8 cellular contexts compared by ENCODE assay signal in genomic region chr17:28750178-28751047, GRCh38. TPM values are rescaled to one million over a fixed set of nuclear protein-coding genes. Genes with fewer than 3 reads are reported as not detected.
DNase-seq lines count a peak whose midpoint lies in the region; ATAC-seq and TF ChIP-seq lines count a peak whose summit lies in the region.

No MANE protein-coding gene starts in this region.

- H3K4me3 Mint-ChIP-seq in T-helper 17 cell = no peak overlapping the region

- H3K36me3 Mint-ChIP-seq in T-helper 17 cell (ENCODE audit: low read depth) = no peaks in the 10 kb centered on the region

- H3K4me3 ChIP-seq in adrenal gland (no peak overlapping the region), vagina (no peak overlapping the region)

- DNase-seq in GM10266 (ENCODE audit: extremely low spot score) (peak; percentile 81), NCI-H187 (lab: John Stamatoyannopoulos, UW) (peak; percentile 78 to 87), T-helper 17 cell (peak; percentile 79 to 85 (median 79)), adrenal gland (peak; percentile 91 to 98 (median 97)), left cardiac atrium (peak; percentile 94), pulmonary artery endothelial cell (ENCODE audit: low read depth, low spot score) (peak; percentile 80), vagina (ENCODE audit: extremely low spot score in 2 of 2) (no peak)

- peak; percentile 76 for ATAC-seq in HG02759 (IDR thresholded peaks at IDR 0.05; ENCODE audit: unreplicated experiment)
- peak; percentile 89 for ATAC-seq in T-helper 17 cell
- peak; percentile 69 to 80 for ATAC-seq in left cardiac atrium

- TF ChIP-seq CTCF in GM10266 (IDR thresholded peaks at IDR 0.05; ENCODE audit: control insufficient read depth, insufficient read depth, low read depth, missing control alignments) (peak; percentile 100), adrenal gland (IDR thresholded peaks at IDR 0.05) (peak; percentile 99 to 100 (median 100)), vagina (IDR thresholded peaks at IDR 0.05) (peak; percentile 96 to 99 (median 99))

- H3K27me3 Mint-ChIP-seq in T-helper 17 cell = no peaks in the 10 kb centered on the region

- peak overlapping the region; percentile 8 for H3K27ac Mint-ChIP-seq in T-helper 17 cell

- intact Hi-C loops in adrenal gland (cut with DNase I) = loop anchor here in 1 of 2 donors (10.0 kb wide), 2 partner anchors 94 to 164 kb away; partner anchors contain the start of gene FAM222B
- intact Hi-C loops in left cardiac atrium (cut with DNase I) = no loop called here
- intact Hi-C loops in vagina (cut with DNase I) = no loop called here

- TF ChIP-seq POLR2A in adrenal gland (IDR thresholded peaks at IDR 0.05) (peak in 1 of 2 donors; percentile 22), vagina (IDR thresholded peaks at IDR 0.05) (no peak)

- H3K9me3 ChIP-seq in T-helper 17 cell (ENCODE audit: control insufficient read depth, low read length, poor library complexity, severe bottlenecking) (no peaks in the 10 kb centered on the region), adrenal gland (replicated peaks in 1 of 3) (no peaks in the 10 kb centered on the region), vagina (no peaks in the 10 kb centered on the region)

- WGBS in adrenal gland, 4 donors = 28 to 56% (median 32%) methylated on average over 13 to 20 of the region's 20 CpGs

- H3K4me1 ChIP-seq in adrenal gland (replicated peaks in 1 of 2) (peaks cover 24 to 36% of the 10 kb centered on the region in 2 donors), vagina (peaks cover 35% of the 10 kb centered on the region)

- H3K36me3 ChIP-seq in adrenal gland (replicated peaks in 1 of 2) (peaks cover 0 to 25% of the 10 kb centered on the region in 2 donors), vagina (peaks cover 0 to 16% of the 10 kb centered on the region in 2 donors)

- peaks cover 4% of the 10 kb centered on the region for H3K4me1 Mint-ChIP-seq in T-helper 17 cell

- H3K27me3 ChIP-seq in adrenal gland (no peaks in the 10 kb centered on the region), vagina (no peaks in the 10 kb centered on the region)

- H3K27ac ChIP-seq in adrenal gland (peak overlapping the region in 3 of 5 donors; percentile 51 to 98 (median 58)), vagina (peak overlapping the region; percentile 47)

RNA-seq across cellular contexts. Expression of gene TRAF4, which starts 6.6 kb away (rescaled TPM):
- total RNA-seq in T-helper 17 cell (100 to 1,000 TPM; 326 to 362 TPM), adrenal gland (10 to 100 TPM in 7 of 8 donors, 1 to 10 TPM in 1; 8.2 to 50.5 (median 26.5) TPM), left cardiac atrium (1 to 10 TPM; 6.6 to 9.8 TPM), pulmonary artery endothelial cell (28.2 and 32.8 TPM in 2 replicates), vagina (26.5 TPM)
- 10 to 100 TPM; 13.0 to 22.7 (median 17.9) TPM for polyA plus RNA-seq in adrenal gland

RNA-seq across cellular contexts. Expression of gene NEK8, which starts 21.8 kb away (rescaled TPM):
- 1 to 10 TPM; 5.8 to 8.8 TPM for total RNA-seq in T-helper 17 cell
- total RNA-seq in adrenal gland = 10 to 100 TPM in 1 of 8 donors, 1 to 10 TPM in 6, under 1 TPM in 1; 0.54 to 11.9 (median 5.4) TPM
- polyA plus RNA-seq in adrenal gland = 10 to 100 TPM in 1 of 3 donors, 1 to 10 TPM in 2; 6.0 to 10.8 (median 6.6) TPM
- 1 to 10 TPM in 1 of 2 donors, under 1 TPM in 1; 0.85 to 1.3 TPM for total RNA-seq in left cardiac atrium
- total RNA-seq in pulmonary artery endothelial cell = 2.0 and 2.1 TPM in 2 replicates
- total RNA-seq in vagina = 0.98 TPM

RNA-seq across cellular contexts. Expression of gene TLCD1, which starts 24.4 kb away (rescaled TPM):
- 1 to 10 TPM; 1.1 to 1.4 TPM for total RNA-seq in T-helper 17 cell
- 10 to 100 TPM in 1 of 8 donors, 1 to 10 TPM in 6, under 1 TPM in 1; 0.52 to 12.6 (median 5.2) TPM for total RNA-seq in adrenal gland
- 10 to 100 TPM in 1 of 3 donors, 1 to 10 TPM in 2; 3.9 to 18.8 (median 6.8) TPM for polyA plus RNA-seq in adrenal gland
- 1 to 10 TPM; 3.5 to 3.7 TPM for total RNA-seq in left cardiac atrium
- 1.1 and 1.4 TPM in 2 replicates for total RNA-seq in pulmonary artery endothelial cell
- total RNA-seq in vagina = 2.9 TPM

RNA-seq across cellular contexts. Expression of gene RPL23A, which starts 30.6 kb away (rescaled TPM):
- total RNA-seq in T-helper 17 cell (1,000 to 10,000 TPM; 2,757 to 2,860 TPM), adrenal gland (1,000 to 10,000 TPM in 4 of 8 donors, 100 to 1,000 TPM in 4; 135 to 1,266 (median 856) TPM), left cardiac atrium (100 to 1,000 TPM; 894 to 914 TPM), pulmonary artery endothelial cell (811 and 821 TPM in 2 replicates), vagina (600 TPM)
- 100 to 1,000 TPM; 523 to 901 (median 672) TPM for polyA plus RNA-seq in adrenal gland

RNA-seq across cellular contexts. Expression of gene RAB34, which starts 32.7 kb away (rescaled TPM):
- total RNA-seq in T-helper 17 cell = 10 to 100 TPM in 1 of 2 donors, 1 to 10 TPM in 1; 8.3 to 24.3 TPM
- total RNA-seq in adrenal gland = 100 to 1,000 TPM; 121 to 332 (median 151) TPM
- polyA plus RNA-seq in adrenal gland = 100 to 1,000 TPM; 114 to 195 (median 139) TPM
- total RNA-seq in left cardiac atrium = 10 to 100 TPM; 37.2 to 53.8 TPM
- 15.0 and 41.7 TPM in 2 replicates for total RNA-seq in pulmonary artery endothelial cell
- total RNA-seq in vagina = 195 TPM

Comparison
In these comparisons a context has a peak if more than half of its experiments do, and no peak if none do; other contexts are left out.
1. DNase-seq: peak in GM10266 (single experiment), NCI-H187 (2 of 2), T-helper 17 cell (3 of 3), adrenal gland (7 of 7), left cardiac atrium (single experiment) and pulmonary artery endothelial cell (single experiment); none in vagina (0 of 2).
2. Peak in every context shown above with its lines, with median percentiles within 50 percentile points of each other: CTCF ChIP-seq and ATAC-seq.